ENCODE assay signal across 9 cellular contexts in the genomic region with DNA sequence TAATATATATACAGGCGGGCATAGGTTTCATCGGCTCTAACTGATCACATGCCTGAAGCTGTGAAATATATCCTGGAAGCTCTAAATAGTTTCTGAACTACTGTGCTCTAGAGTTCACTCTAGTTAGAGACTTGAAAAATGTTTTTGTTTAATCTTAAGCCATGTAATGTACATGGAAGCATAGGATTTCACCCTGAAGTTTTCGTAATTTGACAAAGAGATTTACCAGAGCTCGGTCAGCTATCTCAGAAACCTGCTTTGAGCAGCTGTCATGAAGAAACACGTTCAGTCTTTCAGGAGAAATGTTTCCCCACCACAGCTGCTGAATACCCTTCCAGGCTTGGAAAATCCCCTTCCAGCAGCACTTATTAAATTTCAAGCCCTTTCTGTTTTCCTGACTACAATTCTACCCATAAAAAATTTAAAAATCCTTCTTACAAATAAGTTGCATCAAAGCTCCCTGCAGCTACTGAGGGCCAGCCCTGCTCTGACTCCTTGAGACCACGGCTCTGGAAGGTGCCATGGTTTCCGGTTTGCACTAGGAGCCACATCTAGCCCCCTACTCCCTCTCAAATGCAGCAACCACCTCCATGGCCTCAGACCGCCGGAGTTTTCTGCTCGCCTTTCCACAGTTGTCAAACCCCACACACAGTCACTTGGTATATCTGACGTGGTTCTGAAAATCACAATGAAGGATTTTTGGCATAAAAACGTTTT. TPM values are rescaled to one million over a fixed set of nuclear protein-coding genes. Genes with fewer than 3 reads are reported as not detected.
DNase-seq lines count a peak whose midpoint lies in the region; ATAC-seq and TF ChIP-seq lines count a peak whose summit lies in the region.
"Had no signal": no experiment of that assay in that cellular context is flagged by ENCODE, and none has a peak within 500 bp of the region (broad histone marks: within the 10 kb centered on the region; RNA-seq: fewer than 3 reads in every experiment).

No MANE protein-coding gene starts in this region.

- H3K27me3 Mint-ChIP-seq in stimulated activated naive CD8-positive, alpha-beta T cell treated with anti-CD3 and anti-CD28 coated beads, Interleukin-15, Interleukin-2, amounts not matched to agents 100 ng/mL and 50 ng/mL, for 24 hours, result no peaks in the 10 kb centered on the region
- H3K27me3 Mint-ChIP-seq in activated naive CD8-positive, alpha-beta T cell treated with anti-CD3 and anti-CD28 coated beads, Interleukin-2, amount 10 ng/mL, durations not matched to agents 7 days and 5 days, result no peaks in the 10 kb centered on the region

- intact Hi-C loops in vagina (cut with DNase I), result loop anchor here (5.0 kb wide), 1 partner anchor 52 kb away; no protein-coding TSS in a partner anchor

- H3K36me3 ChIP-seq in muscle layer of duodenum (ENCODE audit: control insufficient read depth in 1 of 2, insufficient read depth in 2 of 2, low read length in 2 of 2), result peaks cover 21 to 28% of the 10 kb centered on the region in 2 donors
- peaks cover 0 to 15% of the 10 kb centered on the region in 2 donors for H3K36me3 ChIP-seq in vagina

- peak overlapping the region; percentile 12 for H3K27ac ChIP-seq in muscle layer of duodenum (ENCODE audit: low read length)
- H3K27ac ChIP-seq in vagina, result peak overlapping the region; percentile 83
- H3K27ac ChIP-seq in substantia nigra (ENCODE audit: low read depth, low read length, poor library complexity, severe bottlenecking), result no peak overlapping the region

- peaks cover 36% of the 10 kb centered on the region for H3K4me1 Mint-ChIP-seq in stimulated activated naive CD8-positive, alpha-beta T cell treated with anti-CD3 and anti-CD28 coated beads, Interleukin-15, Interleukin-2, amounts not matched to agents 100 ng/mL and 50 ng/mL, for 24 hours (ENCODE audit: low read depth)
- peaks cover 37% of the 10 kb centered on the region for H3K4me1 Mint-ChIP-seq in activated naive CD8-positive, alpha-beta T cell treated with anti-CD3 and anti-CD28 coated beads, Interleukin-2, amount 10 ng/mL, durations not matched to agents 7 days and 5 days

- POLR2A ChIA-PET in activated naive CD8-positive, alpha-beta T cell treated with anti-CD3 and anti-CD28 coated beads, Interleukin-2, amount 10 ng/mL, durations not matched to agents 7 days and 5 days (lab: Charles Lee), result interaction anchor here (0.8 to 3.2 kb wide), 8 partner anchors 10 to 180 kb away, joined by 3 to 28 read pairs (median 5); a partner anchor contains a TSS

- H3K4me1 ChIP-seq in muscle layer of duodenum (ENCODE audit: control insufficient read depth in 1 of 2, insufficient read depth in 2 of 2, low read length in 2 of 2), result peaks cover 0 to 42% of the 10 kb centered on the region in 2 donors
- H3K4me1 ChIP-seq in vagina, result peaks cover 24% of the 10 kb centered on the region

- no peak for TF ChIP-seq CTCF in vagina (IDR thresholded peaks at IDR 0.05)

- no peak for DNase-seq in stimulated activated naive CD8-positive, alpha-beta T cell treated with anti-CD3 and anti-CD28 coated beads, Interleukin-15, Interleukin-2, amounts not matched to agents 100 U/mL and 50 U/mL, for 24 hours
- no peak for DNase-seq in activated naive CD8-positive, alpha-beta T cell treated with anti-CD3 and anti-CD28 coated beads, Interleukin-2, amount 10 ng/mL, durations not matched to agents 7 days and 5 days
- DNase-seq in vagina (ENCODE audit: extremely low spot score in 2 of 2) (no peak), substantia nigra (lab: John Stamatoyannopoulos, UW) (no peak), NCI-H146 treated with DMSO at 0.1 percent for 48 hours (lab: John Stamatoyannopoulos, UW; ENCODE audit: unreplicated experiment) (no peak), mesenteric fat pad (ENCODE audit: low spot score) (no peak)
- DNase-seq: midbrain had no signal

- H3K36me3 Mint-ChIP-seq in stimulated activated naive CD8-positive, alpha-beta T cell treated with anti-CD3 and anti-CD28 coated beads, Interleukin-15, Interleukin-2, amounts not matched to agents 100 ng/mL and 50 ng/mL, for 24 hours (ENCODE audit: low read depth), result peaks cover 39% of the 10 kb centered on the region
- H3K36me3 Mint-ChIP-seq in activated naive CD8-positive, alpha-beta T cell treated with anti-CD3 and anti-CD28 coated beads, Interleukin-2, amount 10 ng/mL, durations not matched to agents 7 days and 5 days, result peaks cover 27% of the 10 kb centered on the region

- H3K9me3 ChIP-seq in muscle layer of duodenum (ENCODE audit: control insufficient read depth in 1 of 2, low read length in 2 of 2) (no peaks in the 10 kb centered on the region), vagina (no peaks in the 10 kb centered on the region)

- H3K9me3 Mint-ChIP-seq in stimulated activated naive CD8-positive, alpha-beta T cell treated with anti-CD3 and anti-CD28 coated beads, Interleukin-15, Interleukin-2, amounts not matched to agents 100 ng/mL and 50 ng/mL, for 24 hours, result no peaks in the 10 kb centered on the region
- no peaks in the 10 kb centered on the region for H3K9me3 Mint-ChIP-seq in activated naive CD8-positive, alpha-beta T cell treated with anti-CD3 and anti-CD28 coated beads, Interleukin-2, amount 10 ng/mL, durations not matched to agents 7 days and 5 days

- peak overlapping the region in 1 of 2 donors; percentile 48 for H3K4me3 ChIP-seq in muscle layer of duodenum (ENCODE audit: low read depth in 1 of 2, low read length in 2 of 2)
- H3K4me3 ChIP-seq in vagina, result peak overlapping the region; percentile 33 to 44

- H3K27me3 ChIP-seq in muscle layer of duodenum (ENCODE audit: low read depth, low read length), result no peaks in the 10 kb centered on the region
- no peaks in the 10 kb centered on the region for H3K27me3 ChIP-seq in vagina

- H3K27ac Mint-ChIP-seq in stimulated activated naive CD8-positive, alpha-beta T cell treated with anti-CD3 and anti-CD28 coated beads, Interleukin-15, Interleukin-2, amounts not matched to agents 100 ng/mL and 50 ng/mL, for 24 hours, result peak overlapping the region; percentile 94
- peak overlapping the region; percentile 89 for H3K27ac Mint-ChIP-seq in activated naive CD8-positive, alpha-beta T cell treated with anti-CD3 and anti-CD28 coated beads, Interleukin-2, amount 10 ng/mL, durations not matched to agents 7 days and 5 days

- no peak for TF ChIP-seq POLR2A in vagina (IDR thresholded peaks at IDR 0.05)

- no peak for ATAC-seq in stimulated activated naive CD8-positive, alpha-beta T cell treated with anti-CD3 and anti-CD28 coated beads, Interleukin-15, Interleukin-2, amounts not matched to agents 100 U/mL and 50 U/mL, for 24 hours
- no peak for ATAC-seq in activated naive CD8-positive, alpha-beta T cell treated with anti-CD3 and anti-CD28 coated beads, Interleukin-2, amount 10 ng/mL, durations not matched to agents 7 days and 5 days (ENCODE audit: low read depth)

- peak overlapping the region; percentile 59 for H3K4me3 Mint-ChIP-seq in stimulated activated naive CD8-positive, alpha-beta T cell treated with anti-CD3 and anti-CD28 coated beads, Interleukin-15, Interleukin-2, amounts not matched to agents 100 ng/mL and 50 ng/mL, for 24 hours
- H3K4me3 Mint-ChIP-seq in activated naive CD8-positive, alpha-beta T cell treated with anti-CD3 and anti-CD28 coated beads, Interleukin-2, amount 10 ng/mL, durations not matched to agents 7 days and 5 days, result peak overlapping the region; percentile 70

RNA-seq across cellular contexts. Expression of a gene that starts 29.9 kb away (rescaled TPM):
- 10 to 100 TPM; 50.7 to 52.9 TPM for total RNA-seq in activated naive CD8-positive, alpha-beta T cell treated with anti-CD3 and anti-CD28 coated beads, Interleukin-2, amount 10 ng/mL, durations not matched to agents 7 days and 5 days
- total RNA-seq in vagina (26.5 TPM), mesenteric fat pad (40.8 TPM)

RNA-seq across cellular contexts. Expression of a gene that starts 56.6 kb away (rescaled TPM):
- 10 to 100 TPM; 27.0 to 29.2 TPM for total RNA-seq in activated naive CD8-positive, alpha-beta T cell treated with anti-CD3 and anti-CD28 coated beads, Interleukin-2, amount 10 ng/mL, durations not matched to agents 7 days and 5 days
- 32.7 TPM for total RNA-seq in vagina
- total RNA-seq in mesenteric fat pad, result 50.5 TPM
